Comparison of ENCODE assay signal across 14 cellular contexts in genomic region chr2:98504386-98505109, GRCh38. TPM values are rescaled to one million over a fixed set of nuclear protein-coding genes. Genes with fewer than 3 reads are reported as not detected.
DNase-seq lines count a peak whose midpoint lies in the region; ATAC-seq and TF ChIP-seq lines count a peak whose summit lies in the region.
"Had no signal": no experiment of that assay in that cellular context is flagged by ENCODE, and none has a peak within 500 bp of the region (broad histone marks: within the 10 kb centered on the region; RNA-seq: fewer than 3 reads in every experiment).

No MANE protein-coding gene starts in this region.

- H3K9me3 ChIP-seq in lower lobe of right lung: no peaks in the 10 kb centered on the region
- H3K9me3 ChIP-seq in thoracic aorta: no peaks in the 10 kb centered on the region

- H3K4me3 Mint-ChIP-seq in activated CD4-positive, alpha-beta T cell treated with anti-CD3 and anti-CD28 coated beads, Interleukin-2, amount 10 ng/mL, durations not matched to agents 24 days and 14 days: no peak overlapping the region
- H3K4me3 Mint-ChIP-seq in central memory CD8-positive, alpha-beta T cell: no peak overlapping the region
- H3K4me3 Mint-ChIP-seq: memory B cell; T-helper 1 cell treated with Interleukin-12 subunit alpha and Interleukin-12 subunit beta and Interleukin-4 antibody, amounts not matched to agents 30 μg/mL and 1 μg/mL, for 36 hours had no signal

- H3K4me1 ChIP-seq in lower lobe of right lung (peaks cover 73% of the 10 kb centered on the region), thoracic aorta (ENCODE audit: control insufficient read depth in 1 of 2, low read depth in 2 of 2) (peaks cover 17 to 57% of the 10 kb centered on the region in 2 donors)

- no peaks in the 10 kb centered on the region for H3K27me3 ChIP-seq in lower lobe of right lung (ENCODE audit: low read depth)
- H3K27me3 ChIP-seq in thoracic aorta (replicated peaks; ENCODE audit: insufficient read depth): no peaks in the 10 kb centered on the region

- no peak for ATAC-seq in central memory CD8-positive, alpha-beta T cell (replicated peaks; ENCODE audit: extremely low read depth, poor library complexity, severe bottlenecking)
- ATAC-seq in lower lobe of right lung (no peak), thoracic aorta (ENCODE audit: insufficient number of reproducible peaks, low FRiP score, low read depth) (no peak), HG03280 (IDR thresholded peaks at IDR 0.05; ENCODE audit: unreplicated experiment) (no peak), GM21529 (IDR thresholded peaks at IDR 0.05; ENCODE audit: unreplicated experiment) (no peak)
- ATAC-seq: K562 had no signal

- no peaks in the 10 kb centered on the region for H3K9me3 Mint-ChIP-seq in activated CD4-positive, alpha-beta T cell treated with anti-CD3 and anti-CD28 coated beads, Interleukin-2, amount 10 ng/mL, durations not matched to agents 24 days and 14 days
- no peaks in the 10 kb centered on the region for H3K9me3 Mint-ChIP-seq in central memory CD8-positive, alpha-beta T cell
- H3K9me3 Mint-ChIP-seq: memory B cell; T-helper 1 cell treated with Interleukin-12 subunit alpha and Interleukin-12 subunit beta and Interleukin-4 antibody, amounts not matched to agents 30 μg/mL and 1 μg/mL, for 36 hours had no signal

- no peak for DNase-seq in activated CD4-positive, alpha-beta T cell treated with anti-CD3 and anti-CD28 coated beads, Interleukin-2, amount 10 ng/mL, durations not matched to agents 24 days and 14 days
- no peak for DNase-seq in activated CD4-positive, alpha-beta T cell treated with anti-CD3 and anti-CD28 coated beads, Interleukin-2, amount 50 U/mL, for 4 hours
- no peak for DNase-seq in central memory CD8-positive, alpha-beta T cell (ENCODE audit: low spot score in 2 of 2)
- no peak for DNase-seq in lower lobe of right lung
- no peak for DNase-seq in thoracic aorta (ENCODE audit: low spot score)
- no peak for DNase-seq in DMS 273 treated with DMSO at 0.1 percent for 48 hours (lab: John Stamatoyannopoulos, UW)
- DNase-seq: ACHN; activated effector memory CD4-positive, alpha-beta T cell treated with Interleukin-2 at 50 U/mL for 16 hours; NCI-H526 treated with DMSO at 0.1 percent for 48 hours had no signal

- H3K4me3 ChIP-seq in lower lobe of right lung (no peak overlapping the region), thoracic aorta (no peak overlapping the region)
- H3K4me3 ChIP-seq: K562 had no signal

- intact Hi-C loops in activated CD4-positive, alpha-beta T cell treated with anti-CD3 and anti-CD28 coated beads, Interleukin-2, amount 10 ng/mL, durations not matched to agents 24 days and 14 days (cut with micrococcal nuclease): loop anchor here (5.0 kb wide), 1 partner anchor 48 kb away; no protein-coding TSS in a partner anchor
- intact Hi-C loops in lower lobe of right lung (cut with DNase I): no loop called here

- H3K27ac Mint-ChIP-seq in activated CD4-positive, alpha-beta T cell treated with anti-CD3 and anti-CD28 coated beads, Interleukin-2, amount 10 ng/mL, durations not matched to agents 24 days and 14 days: peak overlapping the region; percentile 49
- peak overlapping the region; percentile 57 for H3K27ac Mint-ChIP-seq in central memory CD8-positive, alpha-beta T cell (ENCODE audit: low read depth)
- H3K27ac Mint-ChIP-seq: memory B cell had no signal

- peaks cover 37% of the 10 kb centered on the region for H3K36me3 Mint-ChIP-seq in activated CD4-positive, alpha-beta T cell treated with anti-CD3 and anti-CD28 coated beads, Interleukin-2, amount 10 ng/mL, durations not matched to agents 24 days and 14 days (ENCODE audit: low read depth)
- H3K36me3 Mint-ChIP-seq in central memory CD8-positive, alpha-beta T cell (ENCODE audit: insufficient read depth): peaks cover 14% of the 10 kb centered on the region

- H3K4me1 Mint-ChIP-seq in activated CD4-positive, alpha-beta T cell treated with anti-CD3 and anti-CD28 coated beads, Interleukin-2, amount 10 ng/mL, durations not matched to agents 24 days and 14 days: peaks cover 70% of the 10 kb centered on the region
- peaks cover 93% of the 10 kb centered on the region for H3K4me1 Mint-ChIP-seq in central memory CD8-positive, alpha-beta T cell

- H3K36me3 ChIP-seq in lower lobe of right lung: no peaks in the 10 kb centered on the region
- no peaks in the 10 kb centered on the region for H3K36me3 ChIP-seq in thoracic aorta

- H3K27ac ChIP-seq in lower lobe of right lung (peak overlapping the region; percentile 66), thoracic aorta (peak overlapping the region; percentile 62 to 64)

- TF ChIP-seq CTCF in lower lobe of right lung (IDR thresholded peaks at IDR 0.05) (no peak), thoracic aorta (IDR thresholded peaks at IDR 0.05) (no peak)

- H3K27me3 Mint-ChIP-seq in activated CD4-positive, alpha-beta T cell treated with anti-CD3 and anti-CD28 coated beads, Interleukin-2, amount 10 ng/mL, durations not matched to agents 24 days and 14 days: no peaks in the 10 kb centered on the region
- H3K27me3 Mint-ChIP-seq in central memory CD8-positive, alpha-beta T cell: no peaks in the 10 kb centered on the region
- H3K27me3 Mint-ChIP-seq: memory B cell had no signal

RNA-seq across cellular contexts. Expression of gene INPP4A, which starts 59.9 kb away (rescaled TPM):
- total RNA-seq in activated CD4-positive, alpha-beta T cell treated with anti-CD3 and anti-CD28 coated beads, Interleukin-2, amount 10 ng/mL, durations not matched to agents 24 days and 14 days: 40.2 and 45.0 TPM in 2 replicates
- total RNA-seq in lower lobe of right lung (35.6 TPM), thoracic aorta (10 to 100 TPM; 29.4 to 40.6 TPM)
